Comparison of ENCODE assay signal across 8 cellular contexts in genomic region chr17:82096709-82097186, GRCh38. TPM values are rescaled to one million over a fixed set of nuclear protein-coding genes. Genes with fewer than 3 reads are reported as not detected.
DNase-seq lines count a peak whose midpoint lies in the region; ATAC-seq and TF ChIP-seq lines count a peak whose summit lies in the region.

No MANE protein-coding gene starts in this region.

- TF ChIP-seq POLR2A in gastrocnemius medialis (IDR thresholded peaks at IDR 0.05) = no peak

- TF ChIP-seq CTCF in GM20000 (IDR thresholded peaks at IDR 0.05; ENCODE audit: extremely low read depth, missing control alignments) (no peak), VCaP (conservative IDR thresholded peaks at IDR 0.05) (no peak), foreskin keratinocyte (conservative IDR thresholded peaks at IDR 0.05) (no peak), gastrocnemius medialis (IDR thresholded peaks at IDR 0.05 in 4 of 5, conservative IDR thresholded peaks at IDR 0.05 in 1 of 5) (no peak)

- H3K4me3 ChIP-seq in gastrocnemius medialis = peak overlapping the region; percentile 61 to 93 (median 72)

- DNase-seq in GM20000 (ENCODE audit: low spot score) = peak; percentile 37
- no peak for DNase-seq in foreskin keratinocyte
- DNase-seq in gastrocnemius medialis = no peak
- DNase-seq in DMS114 treated with DMSO at 0.1 percent for 48 hours (lab: John Stamatoyannopoulos, UW; ENCODE audit: unreplicated experiment) = no peak
- no peak for DNase-seq in epidermal melanocyte (ENCODE audit: insufficient read length, low spot score)
- DNase-seq in SKM-1 treated with dmso at 0.1 percent for 144 hours (lab: John Stamatoyannopoulos, UW; ENCODE audit: unreplicated experiment) = no peak

- H3K27me3 ChIP-seq in foreskin keratinocyte (no peaks in the 10 kb centered on the region), gastrocnemius medialis (no peaks in the 10 kb centered on the region)

- intact Hi-C loops in gastrocnemius medialis (cut with DNase I; ENCODE audit: low total_unique reads) = loop anchor here (5.0 kb wide), 2 partner anchors 44 to 56 kb away; partner anchors contain the start of genes GPS1 and RFNG

- peaks cover 0 to 43% of the 10 kb centered on the region in 2 donors for H3K36me3 ChIP-seq in gastrocnemius medialis

- H3K27ac ChIP-seq in VCaP (peak overlapping the region; percentile 99), foreskin keratinocyte (peak overlapping the region; percentile 99), gastrocnemius medialis (peak overlapping the region in 3 of 4 donors; percentile 81 to 96 (median 82))

- in situ Hi-C loops in gastrocnemius medialis (cut with MboI; ENCODE audit: low sequenced_read_pairs in 4 of 4) = no loop called here

- H3K9me3 ChIP-seq in gastrocnemius medialis = no peaks in the 10 kb centered on the region

- H3K4me1 ChIP-seq in foreskin keratinocyte (peaks cover 4% of the 10 kb centered on the region), gastrocnemius medialis (peaks cover 27 to 30% of the 10 kb centered on the region in 2 donors)

- no peak for ATAC-seq in foreskin keratinocyte
- ATAC-seq in gastrocnemius medialis = no peak
- ATAC-seq in GM21447 (IDR thresholded peaks at IDR 0.05; ENCODE audit: unreplicated experiment) = no peak

RNA-seq across cellular contexts. Expression of gene FASN, which starts 1.3 kb away (rescaled TPM):
- total RNA-seq in foreskin keratinocyte (451 and 574 TPM in 2 replicates), gastrocnemius medialis (10 to 100 TPM; 16.3 to 34.5 (median 26.3) TPM)
- polyA plus RNA-seq in foreskin keratinocyte = 357 and 440 TPM in 2 replicates

RNA-seq across cellular contexts. Expression of gene DUS1L, which starts 31.1 kb away (rescaled TPM):
- 77.9 and 88.0 TPM in 2 replicates for total RNA-seq in foreskin keratinocyte
- polyA plus RNA-seq in foreskin keratinocyte = 118 and 136 TPM in 2 replicates
- 100 to 1,000 TPM in 2 of 4 donors, 10 to 100 TPM in 2; 54.6 to 119 (median 83.2) TPM for total RNA-seq in gastrocnemius medialis

RNA-seq across cellular contexts. Expression of gene GPS1, which starts 45.0 kb away (rescaled TPM):
- total RNA-seq in foreskin keratinocyte = 113 and 115 TPM in 2 replicates
- 118 and 121 TPM in 2 replicates for polyA plus RNA-seq in foreskin keratinocyte
- 100 to 1,000 TPM; 119 to 174 (median 137) TPM for total RNA-seq in gastrocnemius medialis

RNA-seq across cellular contexts. Expression of gene RFNG, which starts 45.1 kb away (rescaled TPM):
- total RNA-seq in foreskin keratinocyte = 25.0 and 25.9 TPM in 2 replicates
- polyA plus RNA-seq in foreskin keratinocyte = 32.1 and 38.1 TPM in 2 replicates
- 10 to 100 TPM; 29.6 to 64.9 (median 49.1) TPM for total RNA-seq in gastrocnemius medialis

RNA-seq across cellular contexts. Expression of gene DCXR, which starts 59.3 kb away (rescaled TPM):
- total RNA-seq in foreskin keratinocyte (59.6 and 69.0 TPM in 2 replicates), gastrocnemius medialis (100 to 1,000 TPM; 130 to 296 (median 223) TPM)
- 97.4 and 98.0 TPM in 2 replicates for polyA plus RNA-seq in foreskin keratinocyte

Comparison
In these comparisons a context has a peak if more than half of its experiments do, and no peak if none do; other contexts are left out.
1. RNA of gene FASN, which starts 1.3 kb away (total RNA-seq): 451 to 574 TPM in foreskin keratinocyte; 16.3 to 34.5 TPM in gastrocnemius medialis; every median in the first group is over 10 times any median in the second.
2. Peak in every context shown above with its lines, with median percentiles within 50 percentile points of each other: H3K27ac ChIP-seq.